17 cellular contexts compared by ENCODE assay signal in the genomic region with DNA sequence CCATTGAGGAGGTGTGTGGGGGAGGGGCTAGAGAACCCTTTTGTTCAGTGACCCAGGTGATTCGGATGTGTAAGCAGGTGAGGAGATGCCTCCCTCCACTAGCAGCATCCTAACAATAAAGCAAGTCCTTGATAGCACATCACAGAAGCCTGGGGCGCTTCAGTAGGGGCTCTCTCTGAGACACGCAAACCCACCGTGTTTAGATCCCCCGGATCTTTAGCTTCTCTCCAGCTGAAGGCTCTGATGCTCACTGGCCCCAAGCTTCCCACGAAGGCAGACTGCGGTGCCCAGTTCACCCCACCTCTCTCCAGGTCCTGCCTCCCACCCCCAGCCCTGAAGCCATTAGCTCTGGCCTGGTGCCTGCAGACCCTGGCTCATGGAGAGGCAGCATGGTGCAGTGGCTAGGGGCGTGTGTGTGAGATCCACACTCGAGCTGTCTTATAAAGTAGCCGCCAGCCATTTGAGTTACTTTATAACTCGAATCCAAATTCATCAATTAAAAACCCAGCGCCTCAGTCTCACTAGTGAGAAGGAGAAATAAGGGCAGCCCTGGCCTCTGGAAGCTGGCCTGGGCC.
"Had no signal": no experiment of that assay in that cellular context is flagged by ENCODE, and none has a peak within 500 bp of the region (broad histone marks: within the 10 kb centered on the region; RNA-seq: fewer than 3 reads in every experiment).

No MANE protein-coding gene starts in this region.

- H3K27ac ChIP-seq: colonic mucosa, ovary, thoracic aorta had no signal

- H3K4me3 ChIP-seq: colonic mucosa, mucosa of descending colon, ovary, smooth muscle cell, thoracic aorta had no signal

- H3K27me3 ChIP-seq: colonic mucosa, ovary had no signal

- ATAC-seq: mucosa of descending colon; naive thymus-derived CD8-positive, alpha-beta T cell; right cardiac atrium; stimulated activated effector memory CD8-positive, alpha-beta T cell treated with anti-CD3 and anti-CD28 coated beads, Interleukin-12 subunit alpha, Interleukin-12 subunit beta, amount 100 ng/mL, for 72 hours had no signal

- H3K9me3 ChIP-seq: colonic mucosa, mucosa of descending colon, ovary had no signal

- H3K36me3 ChIP-seq: colonic mucosa, ovary, thoracic aorta had no signal

- H3K4me1 ChIP-seq: colonic mucosa had no signal

- DNase-seq: colonic mucosa; effector CD4-positive, alpha-beta T cell; foreskin melanocyte; hippocampal formation; kidney glomerular epithelial cell; mucosa of descending colon; nucleus accumbens; ovary; right cardiac atrium; stimulated activated CD4-positive, alpha-beta T cell treated with anti-CD3 and anti-CD28 coated beads, Interleukin-4, amount 100 ng/mL, for 1 hour; stimulated activated CD8-positive, alpha-beta memory T cell treated with anti-CD3 and anti-CD28 coated beads, Interleukin-4, amount 100 ng/mL, for 48 hours; substantia nigra; trophoblast cell had no signal
